ENCODE assay signal across 1 cellular context in the genomic region with DNA sequence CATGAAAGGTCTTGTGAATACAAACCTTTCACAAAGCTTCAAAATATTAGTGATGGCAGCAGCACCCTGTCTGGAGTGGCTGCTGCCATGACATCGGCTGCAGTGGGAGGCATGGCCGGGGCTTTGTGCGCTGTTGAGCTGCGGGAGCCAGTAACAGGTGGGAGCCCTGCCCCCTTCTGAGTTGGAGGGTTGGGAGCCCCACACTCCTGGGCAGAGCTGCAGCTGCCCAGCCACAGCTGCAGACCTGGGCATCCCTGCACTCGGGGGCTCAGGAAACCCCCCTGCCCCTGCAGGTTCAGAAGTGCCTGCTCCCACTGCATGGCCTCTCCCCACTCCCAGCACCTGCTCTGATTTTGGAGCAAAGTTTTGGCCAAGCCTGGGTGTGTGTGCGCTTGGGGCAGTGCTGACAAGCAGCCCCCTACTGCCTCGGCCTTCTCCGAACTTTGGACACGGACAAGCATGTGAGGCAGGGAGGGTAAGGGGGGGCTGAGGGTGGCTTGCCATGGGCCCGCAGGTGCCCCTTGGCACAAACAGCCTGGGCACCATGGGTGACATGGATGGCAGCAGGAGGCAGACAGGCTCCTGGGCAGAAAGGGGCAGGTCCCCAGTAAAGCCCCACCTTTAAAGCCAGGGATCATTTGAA.
A peak's percentile ranks its signal among the peaks of the same experiment; 100 is the strongest.
TF ChIP-seq lines count a peak whose summit lies in the region.

No MANE protein-coding gene starts in this region.

TF ChIP-seq in HepG2, 621 proteins besides CTCF, POLR2A, EP300 and RAD21 (continued from another document):
- TF ChIP-seq ZBTB44 (CRISPR knock-in tag; IDR thresholded peaks at IDR 0.05) (no peak), SALL1 (CRISPR knock-in tag; IDR thresholded peaks at IDR 0.05) (0 out of 2 replicates have a peak, but pooled peaks have one; percentile 6), MAFG (CRISPR knock-in tag; IDR thresholded peaks at IDR 0.05) (no peak), SAP130 (CRISPR knock-in tag; IDR thresholded peaks at IDR 0.05; ENCODE audit: low read depth) (no peak), RELA (CRISPR knock-in tag; IDR thresholded peaks at IDR 0.05) (no peak), PAX8 (CRISPR knock-in tag; IDR thresholded peaks at IDR 0.05; ENCODE audit: borderline replicate concordance) (no peak), KDM2A (CRISPR knock-in tag; IDR thresholded peaks at IDR 0.05; ENCODE audit: borderline replicate concordance, low read depth) (no peak), KDM5B (CRISPR knock-in tag; IDR thresholded peaks at IDR 0.05; ENCODE audit: borderline replicate concordance) (0 out of 2 replicates have a peak, but pooled peaks have one; percentile 19), ZNF550 (CRISPR knock-in tag; IDR thresholded peaks at IDR 0.05; ENCODE audit: borderline replicate concordance) (no peak), ZNF83 (CRISPR knock-in tag; IDR thresholded peaks at IDR 0.05; ENCODE audit: borderline replicate concordance) (no peak), NFYB (CRISPR knock-in tag; IDR thresholded peaks at IDR 0.05) (no peak), MBNL3 (CRISPR knock-in tag; conservative IDR thresholded peaks at IDR 0.05) (no peak), SOX6 (IDR thresholded peaks at IDR 0.05) (no peak), SOX6 (CRISPR knock-in tag; IDR thresholded peaks at IDR 0.05) (peak; percentile 24; the same call in 1 of the 2 replicates), RFX1 (IDR thresholded peaks at IDR 0.05) (no peak), NBN (conservative IDR thresholded peaks at IDR 0.05) (no peak), ZNF737 (CRISPR knock-in tag; IDR thresholded peaks at IDR 0.05; ENCODE audit: borderline replicate concordance) (no peak), KLF12 (CRISPR knock-in tag; IDR thresholded peaks at IDR 0.05; ENCODE audit: borderline replicate concordance) (no peak), ZNF768 (CRISPR knock-in tag; IDR thresholded peaks at IDR 0.05) (peak; percentile 26; the same call in 1 of the 2 replicates)
- TF ChIP-seq, protein P1, sequence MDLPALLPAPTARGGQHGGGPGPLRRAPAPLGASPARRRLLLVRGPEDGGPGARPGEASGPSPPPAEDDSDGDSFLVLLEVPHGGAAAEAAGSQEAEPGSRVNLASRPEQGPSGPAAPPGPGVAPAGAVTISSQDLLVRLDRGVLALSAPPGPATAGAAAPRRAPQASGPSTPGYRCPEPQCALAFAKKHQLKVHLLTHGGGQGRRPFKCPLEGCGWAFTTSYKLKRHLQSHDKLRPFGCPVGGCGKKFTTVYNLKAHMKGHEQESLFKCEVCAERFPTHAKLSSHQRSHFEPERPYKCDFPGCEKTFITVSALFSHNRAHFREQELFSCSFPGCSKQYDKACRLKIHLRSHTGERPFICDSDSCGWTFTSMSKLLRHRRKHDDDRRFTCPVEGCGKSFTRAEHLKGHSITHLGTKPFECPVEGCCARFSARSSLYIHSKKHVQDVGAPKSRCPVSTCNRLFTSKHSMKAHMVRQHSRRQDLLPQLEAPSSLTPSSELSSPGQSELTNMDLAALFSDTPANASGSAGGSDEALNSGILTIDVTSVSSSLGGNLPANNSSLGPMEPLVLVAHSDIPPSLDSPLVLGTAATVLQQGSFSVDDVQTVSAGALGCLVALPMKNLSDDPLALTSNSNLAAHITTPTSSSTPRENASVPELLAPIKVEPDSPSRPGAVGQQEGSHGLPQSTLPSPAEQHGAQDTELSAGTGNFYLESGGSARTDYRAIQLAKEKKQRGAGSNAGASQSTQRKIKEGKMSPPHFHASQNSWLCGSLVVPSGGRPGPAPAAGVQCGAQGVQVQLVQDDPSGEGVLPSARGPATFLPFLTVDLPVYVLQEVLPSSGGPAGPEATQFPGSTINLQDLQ (CRISPR knock-in tag; IDR thresholded peaks at IDR 0.05), result no peak
